Comparison of ENCODE assay signal across 28 cellular contexts in genomic region chr10:105857284-105858264, GRCh38.
"Had no signal": no experiment of that assay in that cellular context is flagged by ENCODE, and none has a peak within 500 bp of the region (broad histone marks: within the 10 kb centered on the region; RNA-seq: fewer than 3 reads in every experiment).

No MANE protein-coding gene starts in this region.

- H3K79me2 ChIP-seq: hepatocyte, parathyroid adenoma had no signal

- H3K4me3 ChIP-seq: colonic mucosa, gastroesophageal sphincter, heart left ventricle, hepatocyte, neural progenitor cell, right atrium auricular region, smooth muscle cell, suprapubic skin, transverse colon had no signal

- H3K4me1 Mint-ChIP-seq: memory B cell; stimulated activated naive CD8-positive, alpha-beta T cell treated with anti-CD3 and anti-CD28 coated beads, Interleukin-15, amount 100 ng/mL, for 72 hours had no signal

- H3K9me3 Mint-ChIP-seq: dendritic cell treated with granulocyte-macrophage colony-stimulating factor and Interleukin-4, amounts not matched to agents 40 ng/mL and 50 ng/mL, for 4 days; endodermal cell; memory B cell; neural progenitor cell; stimulated activated naive CD8-positive, alpha-beta T cell treated with anti-CD3 and anti-CD28 coated beads, Interleukin-15, amount 100 ng/mL, for 72 hours had no signal

- H3K27ac ChIP-seq: colonic mucosa, epithelial cell of prostate, gastroesophageal sphincter, heart left ventricle, hepatocyte, neural progenitor cell, parathyroid adenoma, right atrium auricular region, suprapubic skin, transverse colon had no signal

- H3K4me1 ChIP-seq: colonic mucosa, gastroesophageal sphincter, heart left ventricle, parathyroid adenoma, right atrium auricular region, suprapubic skin, transverse colon had no signal

- H3K36me3 ChIP-seq: colonic mucosa, gastroesophageal sphincter, heart left ventricle, neural progenitor cell, right atrium auricular region, suprapubic skin, transverse colon had no signal

- H3K4me2 ChIP-seq: hepatocyte, neural progenitor cell, smooth muscle cell had no signal

- H3K36me3 Mint-ChIP-seq: memory B cell; natural killer cell treated with Interleukin-12 subunit alpha and Interleukin-12 subunit beta and Interleukin-15 and Interleukin-18, amount 100 ng/mL, for 72 hours; neural progenitor cell had no signal

- H3K27me3 ChIP-seq: colonic mucosa, gastroesophageal sphincter, heart left ventricle, hepatocyte, neural progenitor cell, right atrium auricular region, suprapubic skin, transverse colon had no signal

- H3K27me3 Mint-ChIP-seq: dendritic cell treated with granulocyte-macrophage colony-stimulating factor and Interleukin-4, amounts not matched to agents 40 ng/mL and 50 ng/mL, for 4 days; memory B cell; natural killer cell treated with Interleukin-12 subunit alpha and Interleukin-12 subunit beta and Interleukin-15 and Interleukin-18, amount 100 ng/mL, for 72 hours; progenitor cell of endocrine pancreas; stimulated activated naive CD8-positive, alpha-beta T cell treated with anti-CD3 and anti-CD28 coated beads, Interleukin-15, amount 100 ng/mL, for 72 hours had no signal

- H3K4me3 Mint-ChIP-seq: dendritic cell treated with granulocyte-macrophage colony-stimulating factor and Interleukin-4, amounts not matched to agents 40 ng/mL and 50 ng/mL, for 4 days; endodermal cell; memory B cell; natural killer cell treated with Interleukin-12 subunit alpha and Interleukin-12 subunit beta and Interleukin-15 and Interleukin-18, amount 100 ng/mL, for 72 hours; neural progenitor cell; stimulated activated naive CD8-positive, alpha-beta T cell treated with anti-CD3 and anti-CD28 coated beads, Interleukin-15, amount 100 ng/mL, for 72 hours had no signal

- H3K9me3 ChIP-seq: colonic mucosa, gastroesophageal sphincter, heart left ventricle, right atrium auricular region, suprapubic skin, transverse colon had no signal

- FAIRE-seq: kidney had no signal

- H2AFZ ChIP-seq: hepatocyte, neural progenitor cell, parathyroid adenoma had no signal

- H3K27ac Mint-ChIP-seq: dendritic cell treated with granulocyte-macrophage colony-stimulating factor and Interleukin-4, amounts not matched to agents 40 ng/mL and 50 ng/mL, for 4 days; endodermal cell; memory B cell; natural killer cell treated with Interleukin-12 subunit alpha and Interleukin-12 subunit beta and Interleukin-15 and Interleukin-18, amount 100 ng/mL, for 72 hours; neural progenitor cell; progenitor cell of endocrine pancreas; stimulated activated naive CD8-positive, alpha-beta T cell treated with anti-CD3 and anti-CD28 coated beads, Interleukin-15, amount 100 ng/mL, for 72 hours had no signal

- DNase-seq: colonic mucosa; effector CD8-positive, alpha-beta T cell; endodermal cell; foreskin fibroblast; heart left ventricle; kidney; stimulated activated CD4-positive, alpha-beta T cell treated with anti-CD3 and anti-CD28 coated beads, Interleukin-12 subunit alpha, Interleukin-12 subunit beta, amount 100 ng/mL, for 4 hours; stimulated activated CD4-positive, alpha-beta T cell treated with anti-CD3 and anti-CD28 coated beads, Interleukin-1b, Interleukin-23, amount 100 ng/mL, for 48 hours; stimulated activated CD4-positive, alpha-beta T cell treated with anti-CD3 and anti-CD28 coated beads, Interleukin-4, amount 100 ng/mL, for 1 hour; stimulated activated CD8-positive, alpha-beta memory T cell treated with anti-CD3 and anti-CD28 coated beads, Interleukin-4, amount 100 ng/mL, for 48 hours; stimulated activated naive CD4-positive, alpha-beta T cell; stimulated activated naive CD8-positive, alpha-beta T cell treated with anti-CD3 and anti-CD28 coated beads, Interleukin-15, amount 100 ng/mL, for 72 hours; transverse colon had no signal

- ATAC-seq: esophagus mucosa; gastroesophageal sphincter; heart left ventricle; left lobe of liver; natural killer cell treated with Interleukin-12 subunit alpha and Interleukin-12 subunit beta and Interleukin-15 and Interleukin-18, amount 100 ng/mL, for 72 hours; sciatic nerve; stimulated activated naive CD8-positive, alpha-beta T cell treated with anti-CD3 and anti-CD28 coated beads, Interleukin-15, amount 100 ng/mL, for 72 hours had no signal
